15 cellular contexts compared by ENCODE assay signal in the genomic region with DNA sequence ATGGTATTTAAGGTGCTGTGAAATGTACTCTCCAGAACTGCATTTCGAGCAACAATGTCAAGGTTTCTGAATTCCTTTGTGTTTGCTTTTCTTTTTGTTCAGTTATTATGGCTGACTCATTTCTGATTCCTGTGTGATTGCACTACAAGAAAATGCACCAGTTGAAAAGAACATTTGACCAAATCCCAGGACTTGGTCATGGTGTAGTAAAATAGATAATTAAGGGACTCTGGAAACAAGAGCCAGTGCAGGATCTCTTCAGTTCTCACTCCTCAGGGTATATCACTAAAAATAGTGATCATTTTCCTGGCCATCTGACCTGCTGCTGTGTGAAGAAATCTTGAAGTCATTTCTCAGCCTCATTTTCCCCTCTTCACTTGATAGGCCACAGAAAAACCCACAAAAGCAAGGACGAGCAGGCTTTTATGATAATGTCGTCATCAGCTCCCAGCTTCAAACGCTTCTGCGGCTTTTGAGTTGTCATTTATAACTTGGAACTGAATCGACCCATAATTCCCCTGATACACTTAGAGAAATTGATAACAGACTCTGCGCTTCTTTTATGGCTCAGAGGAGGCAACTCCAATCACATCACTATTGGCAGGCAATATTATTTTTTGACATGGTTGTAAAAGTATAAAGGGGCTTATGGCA.
DNase-seq lines count a peak whose midpoint lies in the region; ATAC-seq and TF ChIP-seq lines count a peak whose summit lies in the region.
"Had no signal": no experiment of that assay in that cellular context is flagged by ENCODE, and none has a peak within 500 bp of the region (broad histone marks: within the 10 kb centered on the region; RNA-seq: fewer than 3 reads in every experiment).

No MANE protein-coding gene starts in this region.

- no peak for TF ChIP-seq CTCF in HFFc6 (IDR thresholded peaks at IDR 0.05)
- TF ChIP-seq CTCF in foreskin keratinocyte (conservative IDR thresholded peaks at IDR 0.05): no peak
- TF ChIP-seq CTCF in smooth muscle cell (IDR thresholded peaks at IDR 0.05; ENCODE audit: borderline replicate concordance, insufficient read depth, poor library complexity, severe bottlenecking): no peak

- peak overlapping the region; percentile 12 for H3K4me3 ChIP-seq in adipocyte (ENCODE audit: low read length)
- H3K4me3 ChIP-seq in smooth muscle cell: no peak overlapping the region
- H3K4me3 ChIP-seq: heart right ventricle, lower lobe of right lung, suprapubic skin had no signal

- no peak overlapping the region for H2AFZ ChIP-seq in smooth muscle cell (ENCODE audit: low read depth)

- H3K36me3 ChIP-seq in adipocyte (ENCODE audit: control insufficient read depth, insufficient read depth, low read length, severe bottlenecking) (no peaks in the 10 kb centered on the region), smooth muscle cell (ENCODE audit: low read depth) (no peaks in the 10 kb centered on the region)
- H3K36me3 ChIP-seq: heart right ventricle, lower lobe of right lung, suprapubic skin had no signal

- no peaks in the 10 kb centered on the region for H4K20me1 ChIP-seq in smooth muscle cell (ENCODE audit: low read depth)

- peaks cover 18% of the 10 kb centered on the region for H3F3A ChIP-seq in smooth muscle cell (ENCODE audit: low read depth)

- H3K4me2 ChIP-seq in smooth muscle cell: peak overlapping the region; percentile 74

- H3K27ac Mint-ChIP-seq in HFFc6: peak overlapping the region; percentile 87
- H3K27ac Mint-ChIP-seq: activated CD8-positive, alpha-beta T cell treated with anti-CD3 and anti-CD28 coated beads, Interleukin-2, amount 10 ng/mL, durations not matched to agents 7 days and 5 days; dendritic cell treated with granulocyte-macrophage colony-stimulating factor and Interleukin-4, amounts not matched to agents 40 ng/mL and 50 ng/mL, for 4 days; T-helper 17 cell had no signal

- H3K27me3 Mint-ChIP-seq in HFFc6 (ENCODE audit: insufficient read depth): no peaks in the 10 kb centered on the region
- H3K27me3 Mint-ChIP-seq: dendritic cell treated with granulocyte-macrophage colony-stimulating factor and Interleukin-4, amounts not matched to agents 40 ng/mL and 50 ng/mL, for 4 days; T-helper 17 cell had no signal

- WGBS in smooth muscle cell (ENCODE audit: low lambda C conversion rate): 8% methylated on average over 7 of the region's 7 CpGs

- peak overlapping the region; percentile 75 for H3K4me3 Mint-ChIP-seq in HFFc6
- H3K4me3 Mint-ChIP-seq: activated CD8-positive, alpha-beta T cell treated with anti-CD3 and anti-CD28 coated beads, Interleukin-2, amount 10 ng/mL, durations not matched to agents 7 days and 5 days; dendritic cell treated with granulocyte-macrophage colony-stimulating factor and Interleukin-4, amounts not matched to agents 40 ng/mL and 50 ng/mL, for 4 days; T-helper 17 cell had no signal

- H3K4me1 ChIP-seq in adipocyte (ENCODE audit: control insufficient read depth, insufficient read depth, low read length): peaks cover 43% of the 10 kb centered on the region
- H3K4me1 ChIP-seq in foreskin keratinocyte: peaks cover 15% of the 10 kb centered on the region
- H3K4me1 ChIP-seq in smooth muscle cell (ENCODE audit: low read depth): peaks cover 14% of the 10 kb centered on the region
- H3K4me1 ChIP-seq: heart right ventricle, lower lobe of right lung had no signal

- H3K27me3 ChIP-seq in adipocyte (replicated peaks; ENCODE audit: control insufficient read depth, insufficient read depth, low read length): no peaks in the 10 kb centered on the region
- H3K27me3 ChIP-seq in foreskin keratinocyte: no peaks in the 10 kb centered on the region
- no peaks in the 10 kb centered on the region for H3K27me3 ChIP-seq in smooth muscle cell (ENCODE audit: low read depth)
- H3K27me3 ChIP-seq: heart right ventricle, suprapubic skin had no signal

- H3K9me3 ChIP-seq in adipocyte (ENCODE audit: control insufficient read depth, low read length) (no peaks in the 10 kb centered on the region), smooth muscle cell (replicated peaks; ENCODE audit: low read depth) (no peaks in the 10 kb centered on the region)
- H3K9me3 ChIP-seq: heart right ventricle, lower lobe of right lung, suprapubic skin had no signal

- H3K27ac ChIP-seq in foreskin keratinocyte: no peak overlapping the region
- peak overlapping the region; percentile 64 for H3K27ac ChIP-seq in smooth muscle cell (ENCODE audit: low read depth)
- H3K27ac ChIP-seq: heart right ventricle, lower lobe of right lung had no signal

- no peaks in the 10 kb centered on the region for H3K36me3 Mint-ChIP-seq in HFFc6 (ENCODE audit: low read depth)

- ATAC-seq in foreskin keratinocyte: peak; percentile 63
- ATAC-seq: activated CD8-positive, alpha-beta T cell treated with anti-CD3 and anti-CD28 coated beads, Interleukin-2, amount 10 ng/mL, durations not matched to agents 7 days and 5 days; heart right ventricle; lower lobe of right lung; T-helper 17 cell had no signal

- DNase-seq in HFFc6 (peak; percentile 85), adipocyte (ENCODE audit: low read depth) (peak; percentile 75), foreskin keratinocyte (peak; percentile 38 to 72), smooth muscle cell (lab: John Stamatoyannopoulos, UW; ENCODE audit: unreplicated experiment) (no peak), NCI-H1417 (lab: John Stamatoyannopoulos, UW) (no peak)
- DNase-seq in stimulated activated naive CD4-positive, alpha-beta T cell (lab: John Stamatoyannopoulos, UW): no peak
- DNase-seq in stimulated activated CD4-positive, alpha-beta T cell treated with anti-CD3 and anti-CD28 coated beads, Interleukin-4, amount 100 ng/mL, for 24 hours: no peak
- DNase-seq: activated CD8-positive, alpha-beta T cell treated with anti-CD3 and anti-CD28 coated beads, Interleukin-2, amount 10 ng/mL, durations not matched to agents 7 days and 5 days; activated naive CD4-positive, alpha-beta T cell treated with Interleukin-2 at 50 U/mL for 16 hours; heart right ventricle; lower lobe of right lung; NCI-H2029 treated with DMSO at 0.1 percent for 48 hours; T-helper 17 cell had no signal

- H3K9me3 Mint-ChIP-seq in HFFc6: no peaks in the 10 kb centered on the region
- H3K9me3 Mint-ChIP-seq: dendritic cell treated with granulocyte-macrophage colony-stimulating factor and Interleukin-4, amounts not matched to agents 40 ng/mL and 50 ng/mL, for 4 days had no signal

- H3K9ac ChIP-seq in adipocyte (ENCODE audit: low read length): no peak overlapping the region
- no peak overlapping the region for H3K9ac ChIP-seq in smooth muscle cell (ENCODE audit: low read depth)

- peaks cover 55% of the 10 kb centered on the region for H3K4me1 Mint-ChIP-seq in HFFc6 (ENCODE audit: low read depth)
- H3K4me1 Mint-ChIP-seq: T-helper 17 cell had no signal

- H3K79me2 ChIP-seq in smooth muscle cell (ENCODE audit: low read depth): no peaks in the 10 kb centered on the region

Comparison
In these comparisons a context has a peak if more than half of its experiments do, and no peak if none do; other contexts are left out.
1. DNase-seq: peak in HFFc6 (single experiment), adipocyte (single experiment) and foreskin keratinocyte (2 of 2); none in smooth muscle cell (single experiment), stimulated activated naive CD4-positive, alpha-beta T cell (0 of 6), NCI-H1417 (0 of 3) and stimulated activated CD4-positive, alpha-beta T cell treated with anti-CD3 and anti-CD28 coated beads, Interleukin-4, amount 100 ng/mL, for 24 hours (single experiment).